Comparison of ENCODE assay signal across 18 cellular contexts in the genomic region with DNA sequence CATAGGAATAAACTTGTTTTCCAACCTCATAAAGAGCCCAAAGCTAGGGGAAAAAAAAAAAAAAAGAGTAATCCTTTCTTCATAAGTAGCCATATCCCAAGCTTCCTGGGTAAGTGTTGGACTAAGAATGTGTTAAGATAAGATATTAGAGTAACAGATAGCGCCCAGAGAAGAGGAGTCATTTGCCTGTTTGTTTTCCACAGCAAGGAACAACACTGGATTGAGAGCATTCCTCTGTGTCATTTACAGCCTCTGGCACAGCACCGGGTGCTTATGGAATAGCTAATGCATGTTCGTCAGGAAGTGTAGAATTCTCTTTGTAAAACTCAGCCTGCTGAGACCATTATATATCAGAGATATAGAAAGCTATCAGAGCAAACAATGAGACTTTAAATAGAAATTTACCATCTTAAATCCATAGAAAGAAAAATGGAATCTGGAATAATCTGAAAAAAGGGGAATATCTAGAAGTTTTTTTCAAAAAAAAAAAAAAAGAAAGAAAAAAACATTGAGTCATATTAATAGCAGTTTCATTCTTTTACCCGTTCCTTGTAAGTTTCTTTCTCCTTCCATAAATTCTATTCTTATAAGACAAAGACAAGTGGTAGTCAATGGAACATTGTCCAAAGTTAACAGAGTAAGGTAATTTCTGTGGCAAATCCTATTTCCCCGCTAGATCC. TPM values are rescaled to one million over a fixed set of nuclear protein-coding genes. Genes with fewer than 3 reads are reported as not detected.
"Had no signal": no experiment of that assay in that cellular context is flagged by ENCODE, and none has a peak within 500 bp of the region (broad histone marks: within the 10 kb centered on the region; RNA-seq: fewer than 3 reads in every experiment).

No MANE protein-coding gene starts in this region.

- H3K4me1 Mint-ChIP-seq: central memory CD8-positive, alpha-beta T cell; memory B cell; stimulated activated memory B cell treated with anti-CD40 and anti-IgM and Interleukin-4, amounts not matched to agents 10 μg/mL and 1 μg/mL and 100 μg/mL, for 72 hours had no signal

- H3K9me3 ChIP-seq: adrenal gland, esophagus muscularis mucosa, left lung, right atrium auricular region, transverse colon had no signal

- H3K9ac ChIP-seq: parathyroid adenoma had no signal

- H3K79me2 ChIP-seq: parathyroid adenoma had no signal

- H3K4me3 Mint-ChIP-seq: central memory CD8-positive, alpha-beta T cell; memory B cell; neural crest cell; stimulated activated memory B cell treated with anti-CD40 and anti-IgM and Interleukin-4, amounts not matched to agents 10 μg/mL and 1 μg/mL and 100 μg/mL, for 72 hours had no signal

- H3K4me3 ChIP-seq: adrenal gland, esophagus muscularis mucosa, left lung, right atrium auricular region, transverse colon had no signal

- H3K27me3 ChIP-seq: adrenal gland, esophagus muscularis mucosa, right atrium auricular region had no signal

- H3K36me3 ChIP-seq: adrenal gland, esophagus muscularis mucosa, left lung, right atrium auricular region, transverse colon had no signal

- ATAC-seq: left lung; stimulated activated memory B cell treated with anti-CD40 and anti-IgM and Interleukin-4, amounts not matched to agents 10 μg/mL and 1 μg/mL and 100 μg/mL, for 72 hours had no signal

- H2AFZ ChIP-seq: parathyroid adenoma had no signal

- H3K9me3 Mint-ChIP-seq: central memory CD8-positive, alpha-beta T cell; memory B cell; neural crest cell; stimulated activated memory B cell treated with anti-CD40 and anti-IgM and Interleukin-4, amounts not matched to agents 10 μg/mL and 1 μg/mL and 100 μg/mL, for 72 hours had no signal

- H3K27ac ChIP-seq: adrenal gland, esophagus muscularis mucosa, left lung, parathyroid adenoma, right atrium auricular region, transverse colon had no signal

- DNase-seq: activated CD4-positive, CD25-positive, alpha-beta regulatory T cell; activated naive CD4-positive, alpha-beta T cell treated with anti-CD3 and anti-CD28 coated beads, Interleukin-2, amount 50 U/mL, for 16 hours; activated T-cell treated with anti-CD3 and anti-CD28 coated beads, Interleukin-2, amount 50 U/mL, for 1 hour; adrenal gland; dermis blood vessel endothelial cell; foreskin fibroblast; left lung; small intestine; T-helper 2 cell; transverse colon had no signal

- H3K27me3 Mint-ChIP-seq: stimulated activated memory B cell treated with anti-CD40 and anti-IgM and Interleukin-4, amounts not matched to agents 10 μg/mL and 1 μg/mL and 100 μg/mL, for 72 hours had no signal

- H3K4me1 ChIP-seq: adrenal gland, esophagus muscularis mucosa, left lung, parathyroid adenoma, right atrium auricular region, transverse colon had no signal

- H3K36me3 Mint-ChIP-seq: memory B cell; stimulated activated memory B cell treated with anti-CD40 and anti-IgM and Interleukin-4, amounts not matched to agents 10 μg/mL and 1 μg/mL and 100 μg/mL, for 72 hours had no signal

- H3K27ac Mint-ChIP-seq: memory B cell; stimulated activated memory B cell treated with anti-CD40 and anti-IgM and Interleukin-4, amounts not matched to agents 10 μg/mL and 1 μg/mL and 100 μg/mL, for 72 hours had no signal

RNA-seq across cellular contexts. Expression of a gene that starts 37.6 kb away (rescaled TPM):
- total RNA-seq: dermis blood vessel endothelial cell, esophagus muscularis mucosa, transverse colon had no signal
- polyA plus RNA-seq: adrenal gland, keratinocyte had no signal
